20 cellular contexts compared by ENCODE assay signal in genomic region chr2:28431741-28432140, GRCh38.
"Had no signal": no experiment of that assay in that cellular context is flagged by ENCODE, and none has a peak within 500 bp of the region (broad histone marks: within the 10 kb centered on the region; RNA-seq: fewer than 3 reads in every experiment).

No MANE protein-coding gene starts in this region.

- H3K27me3 Mint-ChIP-seq: progenitor cell of endocrine pancreas had no signal

- ATAC-seq: foreskin keratinocyte, right cardiac atrium had no signal

- H3K27me3 ChIP-seq: colonic mucosa, foreskin keratinocyte, ovary, upper lobe of left lung, uterus had no signal

- H3K27ac Mint-ChIP-seq: progenitor cell of endocrine pancreas had no signal

- H3K27ac ChIP-seq: colonic mucosa, foreskin keratinocyte, left ventricle myocardium inferior, ovary, uterus had no signal

- H3K4me3 Mint-ChIP-seq: endodermal cell had no signal

- DNase-seq: colonic mucosa; effector CD4-positive, alpha-beta T cell; endodermal cell; erythroblast; foreskin keratinocyte; kidney; left cardiac atrium; left ventricle myocardium inferior; mesenchymal stem cell; midbrain; nucleus accumbens; ovary; small intestine; stimulated activated CD4-positive, alpha-beta T cell treated with anti-CD3 and anti-CD28 coated beads, Interleukin-12 subunit alpha, Interleukin-12 subunit beta, amount 100 ng/mL, for 4 hours; stimulated activated naive CD4-positive, alpha-beta T cell treated with Interleukin-2 at 50 U/mL for 16 hours; upper lobe of left lung; uterus had no signal

- H3K36me3 ChIP-seq: colonic mucosa, ovary, upper lobe of left lung, uterus had no signal

- H3K4me3 ChIP-seq: colonic mucosa, left ventricle myocardium inferior, lung, ovary, upper lobe of left lung, uterus had no signal

- H3K9me3 ChIP-seq: colonic mucosa, ovary had no signal

- H3K4me1 ChIP-seq: left ventricle myocardium inferior, upper lobe of left lung, uterus had no signal
